37 cellular contexts compared by ENCODE assay signal in genomic region chr17:51641999-51642398, GRCh38.
"Had no signal": no experiment of that assay in that cellular context is flagged by ENCODE, and none has a peak within 500 bp of the region (broad histone marks: within the 10 kb centered on the region; RNA-seq: fewer than 3 reads in every experiment).

No MANE protein-coding gene starts in this region.

- H3K9me3 Mint-ChIP-seq: activated naive CD4-positive, alpha-beta T cell treated with anti-CD3 and anti-CD28 coated beads for 36 hours; activated naive CD4-positive, alpha-beta T cell treated with anti-CD3 and anti-CD28 coated beads, Interleukin-2, amount 10 ng/mL, durations not matched to agents 7 days and 5 days; activated naive CD4-positive, alpha-beta T cell treated with anti-CD3 and anti-CD28 coated beads, Interleukin-2, amount 50 U/mL, for 24 hours; activated naive CD4-positive, alpha-beta T cell treated with anti-CD3 and anti-CD28 coated beads, Interleukin-2, amount 50 U/mL, for 72 hours; activated naive CD8-positive, alpha-beta T cell treated with anti-CD3 and anti-CD28 coated beads for 36 hours; activated naive CD8-positive, alpha-beta T cell treated with anti-CD3 and anti-CD28 coated beads, Interleukin-2, amount 10 ng/mL, durations not matched to agents 7 days and 5 days; activated naive CD8-positive, alpha-beta T cell treated with anti-CD3 and anti-CD28 coated beads, Interleukin-2, amount 50 U/mL, for 24 hours; activated T-cell treated with anti-CD3 and anti-CD28 coated beads, Interleukin-2, amount 50 U/mL, for 24 hours; activated T-cell treated with anti-CD3 and anti-CD28 coated beads, Interleukin-2, amount 50 U/mL, for 4 hours; activated T-cell treated with anti-CD3 and anti-CD28 coated beads, Interleukin-2, amount 50 U/mL, for 72 hours; activated T-helper 1 cell treated with anti-CD3 and anti-CD28 coated beads, Interleukin-12 subunit alpha, Interleukin-12 subunit beta, Interleukin-2, Interleukin-4 antibody, amounts not matched to agents 30 ng/mL and 10 ng/mL and 1 ng/mL, durations not matched to agents 14 hours and 24 hours and 36 hours; activated T-helper 17 cell treated with anti-CD3 and anti-CD28 coated beads, Interleukin-2, amount 50 U/mL, for 72 hours; activated T-helper 2 cell treated with anti-CD3 and anti-CD28 coated beads, Interferon-gamma antibody, Interleukin-2, Interleukin-4, amounts not matched to agents 10 μg/mL and 5 μg/mL and 100 μg/mL, durations not matched to agents 14 hours and 24 hours and 36 hours; brain; central memory CD8-positive, alpha-beta T cell had no signal

- H3K4me3 ChIP-seq: adrenal gland, ascending aorta, body of pancreas, breast epithelium, cardiac muscle cell had no signal

- H3K4me1 ChIP-seq: adrenal gland, ascending aorta, body of pancreas, breast epithelium had no signal

- H3K4me1 Mint-ChIP-seq: activated naive CD4-positive, alpha-beta T cell treated with anti-CD3 and anti-CD28 coated beads, Interleukin-2, amount 10 ng/mL, durations not matched to agents 7 days and 5 days; activated naive CD4-positive, alpha-beta T cell treated with anti-CD3 and anti-CD28 coated beads, Interleukin-2, amount 50 U/mL, for 24 hours; activated naive CD8-positive, alpha-beta T cell treated with anti-CD3 and anti-CD28 coated beads for 36 hours; activated naive CD8-positive, alpha-beta T cell treated with anti-CD3 and anti-CD28 coated beads, Interleukin-2, amount 10 ng/mL, durations not matched to agents 7 days and 5 days; activated naive CD8-positive, alpha-beta T cell treated with anti-CD3 and anti-CD28 coated beads, Interleukin-2, amount 50 U/mL, for 24 hours; activated T-helper 17 cell treated with anti-CD3 and anti-CD28 coated beads, Interleukin-2, amount 50 U/mL, for 72 hours; central memory CD8-positive, alpha-beta T cell had no signal

- H3K27ac Mint-ChIP-seq: activated naive CD4-positive, alpha-beta T cell treated with anti-CD3 and anti-CD28 coated beads for 36 hours; activated naive CD4-positive, alpha-beta T cell treated with anti-CD3 and anti-CD28 coated beads, Interleukin-2, amount 10 ng/mL, durations not matched to agents 7 days and 5 days; activated naive CD4-positive, alpha-beta T cell treated with anti-CD3 and anti-CD28 coated beads, Interleukin-2, amount 50 U/mL, for 24 hours; activated naive CD4-positive, alpha-beta T cell treated with anti-CD3 and anti-CD28 coated beads, Interleukin-2, amount 50 U/mL, for 72 hours; activated naive CD8-positive, alpha-beta T cell; activated naive CD8-positive, alpha-beta T cell treated with anti-CD3 and anti-CD28 coated beads for 36 hours; activated naive CD8-positive, alpha-beta T cell treated with anti-CD3 and anti-CD28 coated beads, Interleukin-2, amount 10 ng/mL, durations not matched to agents 7 days and 5 days; activated naive CD8-positive, alpha-beta T cell treated with anti-CD3 and anti-CD28 coated beads, Interleukin-2, amount 50 U/mL, for 24 hours; activated T-cell treated with anti-CD3 and anti-CD28 coated beads, Interleukin-2, amount 50 U/mL, for 24 hours; activated T-cell treated with anti-CD3 and anti-CD28 coated beads, Interleukin-2, amount 50 U/mL, for 72 hours; activated T-helper 1 cell treated with anti-CD3 and anti-CD28 coated beads, Interleukin-12 subunit alpha, Interleukin-12 subunit beta, Interleukin-2, Interleukin-4 antibody, amounts not matched to agents 30 ng/mL and 10 ng/mL and 1 ng/mL, durations not matched to agents 14 hours and 24 hours and 36 hours; activated T-helper 17 cell treated with anti-CD3 and anti-CD28 coated beads, Interleukin-2, amount 50 U/mL, for 72 hours; activated T-helper 2 cell treated with anti-CD3 and anti-CD28 coated beads, Interferon-gamma antibody, Interleukin-2, Interleukin-4, amounts not matched to agents 10 μg/mL and 5 μg/mL and 100 μg/mL, durations not matched to agents 14 hours and 24 hours and 36 hours; brain had no signal

- ATAC-seq: activated naive CD4-positive, alpha-beta T cell treated with anti-CD3 and anti-CD28 coated beads, Interleukin-2, amount 50 U/mL, for 72 hours; activated naive CD8-positive, alpha-beta T cell treated with anti-CD3 and anti-CD28 coated beads, Interleukin-2, amount 50 U/mL, for 24 hours; activated T-cell treated with anti-CD3 and anti-CD28 coated beads, Interleukin-2, amount 50 U/mL, for 4 hours; activated T-cell treated with anti-CD3 and anti-CD28 coated beads, Interleukin-2, amount 50 U/mL, for 72 hours; activated T-helper 17 cell treated with anti-CD3 and anti-CD28 coated beads, Interleukin-2, amount 50 U/mL, for 72 hours; body of pancreas had no signal

- H3K36me3 Mint-ChIP-seq: activated naive CD4-positive, alpha-beta T cell treated with anti-CD3 and anti-CD28 coated beads, Interleukin-2, amount 10 ng/mL, durations not matched to agents 7 days and 5 days; activated naive CD4-positive, alpha-beta T cell treated with anti-CD3 and anti-CD28 coated beads, Interleukin-2, amount 50 U/mL, for 24 hours; activated naive CD4-positive, alpha-beta T cell treated with anti-CD3 and anti-CD28 coated beads, Interleukin-2, amount 50 U/mL, for 72 hours; activated naive CD8-positive, alpha-beta T cell; activated naive CD8-positive, alpha-beta T cell treated with anti-CD3 and anti-CD28 coated beads for 36 hours; activated naive CD8-positive, alpha-beta T cell treated with anti-CD3 and anti-CD28 coated beads, Interleukin-2, amount 10 ng/mL, durations not matched to agents 7 days and 5 days; brain had no signal

- H3K27me3 ChIP-seq: adrenal gland, ascending aorta, body of pancreas, brain microvascular endothelial cell, cardiac muscle cell had no signal

- H3K9me3 ChIP-seq: adrenal gland, ascending aorta, body of pancreas, breast epithelium had no signal

- H3K36me3 ChIP-seq: adrenal gland, ascending aorta, brain microvascular endothelial cell, breast epithelium, cardiac muscle cell had no signal

- H3K4me3 Mint-ChIP-seq: activated naive CD4-positive, alpha-beta T cell treated with anti-CD3 and anti-CD28 coated beads for 36 hours; activated naive CD4-positive, alpha-beta T cell treated with anti-CD3 and anti-CD28 coated beads, Interleukin-2, amount 10 ng/mL, durations not matched to agents 7 days and 5 days; activated naive CD4-positive, alpha-beta T cell treated with anti-CD3 and anti-CD28 coated beads, Interleukin-2, amount 50 U/mL, for 24 hours; activated naive CD8-positive, alpha-beta T cell; activated naive CD8-positive, alpha-beta T cell treated with anti-CD3 and anti-CD28 coated beads for 36 hours; activated naive CD8-positive, alpha-beta T cell treated with anti-CD3 and anti-CD28 coated beads, Interleukin-2, amount 10 ng/mL, durations not matched to agents 7 days and 5 days; activated naive CD8-positive, alpha-beta T cell treated with anti-CD3 and anti-CD28 coated beads, Interleukin-2, amount 50 U/mL, for 24 hours; activated T-cell treated with anti-CD3 and anti-CD28 coated beads, Interleukin-2, amount 50 U/mL, for 24 hours; activated T-cell treated with anti-CD3 and anti-CD28 coated beads, Interleukin-2, amount 50 U/mL, for 4 hours; activated T-cell treated with anti-CD3 and anti-CD28 coated beads, Interleukin-2, amount 50 U/mL, for 72 hours; activated T-helper 1 cell treated with anti-CD3 and anti-CD28 coated beads, Interleukin-12 subunit alpha, Interleukin-12 subunit beta, Interleukin-2, Interleukin-4 antibody, amounts not matched to agents 30 ng/mL and 10 ng/mL and 1 ng/mL, durations not matched to agents 14 hours and 24 hours and 36 hours; activated T-helper 17 cell treated with anti-CD3 and anti-CD28 coated beads, Interleukin-2, amount 50 U/mL, for 72 hours; brain; central memory CD8-positive, alpha-beta T cell had no signal

- H3K27ac ChIP-seq: adrenal gland, ascending aorta, body of pancreas, brain microvascular endothelial cell, breast epithelium, cardiac muscle cell had no signal

- DNase-seq: activated effector memory CD4-positive, alpha-beta T cell treated with anti-CD3 and anti-CD28 coated beads, Interleukin-2, amount 50 U/mL, for 16 hours; activated effector memory CD4-positive, alpha-beta T cell treated with Interleukin-2 at 50 U/mL for 16 hours; activated gamma-delta T cell; activated gamma-delta T cell treated with Interleukin-2 at 50 U/mL for 16 hours; activated naive CD4-positive, alpha-beta T cell; activated naive CD4-positive, alpha-beta T cell treated with anti-CD3 and anti-CD28 coated beads for 36 hours; activated naive CD4-positive, alpha-beta T cell treated with anti-CD3 and anti-CD28 coated beads, Interleukin-2, amount 10 ng/mL, durations not matched to agents 7 days and 5 days; activated naive CD4-positive, alpha-beta T cell treated with anti-CD3 and anti-CD28 coated beads, Interleukin-2, amount 50 U/mL, for 16 hours; activated naive CD4-positive, alpha-beta T cell treated with Interleukin-2 at 50 U/mL for 16 hours; activated naive CD8-positive, alpha-beta T cell treated with anti-CD3 and anti-CD28 coated beads for 36 hours; activated naive CD8-positive, alpha-beta T cell treated with anti-CD3 and anti-CD28 coated beads, Interleukin-2, amount 10 ng/mL, durations not matched to agents 7 days and 5 days; activated naive CD8-positive, alpha-beta T cell treated with anti-CD3 and anti-CD28 coated beads, Interleukin-2, amount 50 U/mL, for 24 hours; activated T-cell treated with anti-CD3 and anti-CD28 coated beads, Interleukin-2, amount 50 U/mL, for 1 hour; activated T-cell treated with anti-CD3 and anti-CD28 coated beads, Interleukin-2, amount 50 U/mL, for 24 hours; activated T-cell treated with anti-CD3 and anti-CD28 coated beads, Interleukin-2, amount 50 U/mL, for 4 hours; activated T-cell treated with anti-CD3 and anti-CD28 coated beads, Interleukin-2, amount 50 U/mL, for 48 hours; activated T-cell treated with anti-CD3 and anti-CD28 coated beads, Interleukin-2, amount 50 U/mL, for 72 hours; adrenal gland; amniotic stem cell; amygdala; aorta; body of pancreas; brain microvascular endothelial cell; caudate nucleus; central memory CD4-positive, alpha-beta T cell; cerebellar nuclear complex had no signal
